Comparison of ENCODE assay signal across 8 cellular contexts in genomic region chr5:157740211-157740610, GRCh38. TPM values are rescaled to one million over a fixed set of nuclear protein-coding genes. Genes with fewer than 3 reads are reported as not detected.
DNase-seq lines count a peak whose midpoint lies in the region; ATAC-seq and TF ChIP-seq lines count a peak whose summit lies in the region.

No MANE protein-coding gene starts in this region.

- peak; percentile 9 for DNase-seq in NCI-H510A treated with DMSO at 0.1 percent for 48 hours (lab: John Stamatoyannopoulos, UW)
- DNase-seq in NCI-H510A (lab: John Stamatoyannopoulos, UW) = no peak
- peak; percentile 32 for DNase-seq in M059J (ENCODE audit: low read depth)
- DNase-seq in brain microvascular endothelial cell = no peak
- peak; percentile 19 to 48 for DNase-seq in trophoblast cell
- no peak for DNase-seq in hypothalamus (lab: John Stamatoyannopoulos, UW)
- no peak for DNase-seq in activated gamma-delta T cell treated with Interleukin-2 at 50 U/mL for 16 hours

- in situ Hi-C loops in brain microvascular endothelial cell (cut with HindIII; ENCODE audit: low pct_ligation_motif_present, low sequenced_read_pairs) = no loop called here

- H4K8ac ChIP-seq in trophoblast cell (ENCODE audit: low read depth, low read length) = no peak overlapping the region

- H3K79me2 ChIP-seq in trophoblast cell (ENCODE audit: control insufficient read depth, insufficient read depth, low read length, poor library complexity) = peaks cover 6% of the 10 kb centered on the region

- H3K27ac ChIP-seq in brain microvascular endothelial cell (no peak overlapping the region), trophoblast cell (ENCODE audit: low read depth, low read length) (no peak overlapping the region)

- no peak overlapping the region for H2BK5ac ChIP-seq in trophoblast cell (ENCODE audit: low read depth, low read length, poor library complexity)

- no peak overlapping the region for H3K4me2 ChIP-seq in trophoblast cell (ENCODE audit: low read length)

- no peaks in the 10 kb centered on the region for H3K9me3 ChIP-seq in trophoblast cell (ENCODE audit: insufficient read depth, low read depth, low read length)

- H2BK12ac ChIP-seq in trophoblast cell (ENCODE audit: low read length) = no peak overlapping the region

- H2AFZ ChIP-seq in trophoblast cell (ENCODE audit: insufficient read depth, low read length, poor library complexity) = no peak overlapping the region

- H4K12ac ChIP-seq in trophoblast cell (ENCODE audit: low read depth, low read length) = no peak overlapping the region

- TF ChIP-seq CTCF in brain microvascular endothelial cell (IDR thresholded peaks at IDR 0.05; ENCODE audit: low read depth, low read length, missing control alignments) = peak; percentile 71

- no peak overlapping the region for H2BK120ac ChIP-seq in trophoblast cell (ENCODE audit: insufficient read depth, low read length, poor library complexity)

- no peak overlapping the region for H4K91ac ChIP-seq in trophoblast cell (ENCODE audit: low read depth, low read length)

- no peak overlapping the region for H3K4ac ChIP-seq in trophoblast cell (ENCODE audit: low read depth, low read length)

- ATAC-seq in GM18861 (IDR thresholded peaks at IDR 0.05; ENCODE audit: unreplicated experiment) = no peak

- H3K4me3 ChIP-seq in brain microvascular endothelial cell (ENCODE audit: low read depth, low read length) (no peak overlapping the region), trophoblast cell (ENCODE audit: low read depth, low read length) (no peak overlapping the region)

- H3K18ac ChIP-seq in trophoblast cell (ENCODE audit: low read length) = no peak overlapping the region

- peaks cover 0 to 7% of the 10 kb centered on the region in 2 experiments for H3K4me1 ChIP-seq in trophoblast cell (ENCODE audit: control insufficient read depth in 1 of 2, insufficient read depth in 2 of 2, low read length in 2 of 2)

- no peak overlapping the region for H2AK5ac ChIP-seq in trophoblast cell (ENCODE audit: low read length)

- no peak overlapping the region for H3K14ac ChIP-seq in trophoblast cell (ENCODE audit: low read length)

- WGBS in trophoblast cell (ENCODE audit: extremely low coverage, insufficient coverage, insufficient read length) = no CpG with 5 or more reads among the region's 4 CpGs

- peaks cover 1% of the 10 kb centered on the region for H3K36me3 ChIP-seq in brain microvascular endothelial cell (replicated peaks)
- H3K36me3 ChIP-seq in trophoblast cell (ENCODE audit: control insufficient read depth in 1 of 2, insufficient read depth in 2 of 2, low read length in 2 of 2) = peaks cover 4 to 8% of the 10 kb centered on the region in 2 experiments

- H3K27me3 ChIP-seq in brain microvascular endothelial cell (replicated peaks) (no peaks in the 10 kb centered on the region), trophoblast cell (ENCODE audit: insufficient read depth, low read length) (no peaks in the 10 kb centered on the region)

- no peak overlapping the region for H3K23ac ChIP-seq in trophoblast cell (ENCODE audit: low read length)

- peaks cover 7% of the 10 kb centered on the region for H3K79me1 ChIP-seq in trophoblast cell (ENCODE audit: low read length)

- H3K9ac ChIP-seq in trophoblast cell (ENCODE audit: low read length) = no peak overlapping the region

RNA-seq across cellular contexts. Expression of gene LSM11, which starts 3.3 kb away (rescaled TPM):
- total RNA-seq in M059J (2014; rRNA removed; shearing (Covaris generic)) = 3.0 and 5.1 TPM in 2 replicates
- polyA plus RNA-seq in trophoblast cell (2013) = 2.7 and 3.0 TPM in 2 replicates

RNA-seq across cellular contexts. Expression of gene THG1L, which starts 9.0 kb away (rescaled TPM):
- 6.1 and 14.4 TPM in 2 replicates for total RNA-seq in M059J (2014; rRNA removed; shearing (Covaris generic))
- 5.6 and 6.6 TPM in 2 replicates for polyA plus RNA-seq in trophoblast cell (2013)

Comparison
In these comparisons a context has a peak if more than half of its experiments do, and no peak if none do; other contexts are left out.
1. DNase-seq: peak in NCI-H510A treated with DMSO at 0.1 percent for 48 hours (single experiment), M059J (single experiment) and trophoblast cell (2 of 2); none in NCI-H510A (single experiment), brain microvascular endothelial cell (single experiment), hypothalamus (0 of 51) and activated gamma-delta T cell treated with Interleukin-2 at 50 U/mL for 16 hours (single experiment).